In genomic region chr2:36405183-36405582, GRCh38 we compare ENCODE assay signal across 19 cellular contexts. TPM values are rescaled to one million over a fixed set of nuclear protein-coding genes. Genes with fewer than 3 reads are reported as not detected.
DNase-seq lines count a peak whose midpoint lies in the region; ATAC-seq, FAIRE-seq and TF ChIP-seq lines count a peak whose summit lies in the region.
"Had no signal": no experiment of that assay in that cellular context is flagged by ENCODE, and none has a peak within 500 bp of the region (broad histone marks: within the 10 kb centered on the region; RNA-seq: fewer than 3 reads in every experiment).

No MANE protein-coding gene starts in this region.

- H3K79me2 ChIP-seq in GM23248 (ENCODE audit: insufficient read depth) (peaks cover 100% of the 10 kb centered on the region), osteoblast (ENCODE audit: insufficient read depth, low read length) (peaks cover 97% of the 10 kb centered on the region)

- DNase-seq in GM23248 (no peak), RWPE2 (ENCODE audit: low spot score) (no peak), osteoblast (ENCODE audit: insufficient read length, low spot score, missing footprints) (no peak), RCC 7860 (ENCODE audit: low spot score) (no peak), HT-29 (ENCODE audit: low spot score) (no peak)
- DNase-seq: activated CD4-positive, CD25-positive, alpha-beta regulatory T cell; activated effector memory CD4-positive, alpha-beta T cell treated with Interleukin-2 at 50 U/mL for 16 hours; amygdala; BE2C; mesendoderm; MG63; NCI-H2081; NCI-H524 treated with DMSO at 0.1 percent for 48 hours; right lobe of liver; stimulated activated CD4-positive, alpha-beta T cell treated with anti-CD3 and anti-CD28 coated beads, Interleukin-1b, Interleukin-23, amount 100 ng/mL, for 48 hours had no signal

- H3K4me3 ChIP-seq in GM23248: no peak overlapping the region
- no peak overlapping the region for H3K4me3 ChIP-seq in RWPE2 (ENCODE audit: severe bottlenecking)
- no peak overlapping the region for H3K4me3 ChIP-seq in osteoblast (ENCODE audit: insufficient read depth, low read length)
- H3K4me3 ChIP-seq: MG63, right lobe of liver had no signal

- 97 to 98% methylated on average over 5 of the region's 5 CpGs for WGBS in GM23248 (ENCODE audit: low coverage in 1 of 2, low lambda C conversion rate in 2 of 2, missing lambda C conversion rate in 2 of 2), 2 experiments

- H3K36me3 ChIP-seq in GM23248 (ENCODE audit: low read depth) (peaks cover 13% of the 10 kb centered on the region), RWPE2 (ENCODE audit: low read depth) (peaks cover 22% of the 10 kb centered on the region), osteoblast (ENCODE audit: insufficient read depth, low read length) (peaks cover 33% of the 10 kb centered on the region)
- H3K36me3 ChIP-seq: BE2C, right lobe of liver had no signal

- H3K27ac ChIP-seq in GM23248 (peak overlapping the region; percentile 22; the same call in 1 of the 2 replicates), RWPE2 (ENCODE audit: poor library complexity, severe bottlenecking) (peak overlapping the region; percentile 88), osteoblast (ENCODE audit: low read depth, low read length) (peak overlapping the region; percentile 91)
- H3K27ac ChIP-seq: right lobe of liver had no signal

- H3K9ac ChIP-seq in GM23248: no peak overlapping the region

- in situ Hi-C loops in GM23248 (cut with MboI): no loop called here

- H3K9me2 ChIP-seq in GM23248 (ENCODE audit: insufficient read depth): no peaks in the 10 kb centered on the region

- TF ChIP-seq CTCF in RWPE2 (IDR thresholded peaks at IDR 0.05; ENCODE audit: poor library complexity, severe bottlenecking) (no peak), osteoblast (IDR thresholded peaks at IDR 0.05; ENCODE audit: extremely low read depth, low read depth, low read length) (no peak)

- no peaks in the 10 kb centered on the region for H3K9me3 ChIP-seq in GM23248 (ENCODE audit: low read depth)
- H3K9me3 ChIP-seq in RWPE2 (ENCODE audit: severe bottlenecking): no peaks in the 10 kb centered on the region
- no peaks in the 10 kb centered on the region for H3K9me3 ChIP-seq in osteoblast (ENCODE audit: low read depth, low read length)
- H3K9me3 ChIP-seq: BE2C, MG63, right lobe of liver had no signal

- H3K4me1 ChIP-seq in GM23248 (ENCODE audit: insufficient read depth): peaks cover 56% of the 10 kb centered on the region
- peaks cover 40% of the 10 kb centered on the region for H3K4me1 ChIP-seq in RWPE2 (ENCODE audit: insufficient read depth, poor library complexity, severe bottlenecking)
- peaks cover 85% of the 10 kb centered on the region for H3K4me1 ChIP-seq in osteoblast (ENCODE audit: insufficient read depth, low read length)
- H3K4me1 ChIP-seq: BE2C, right lobe of liver had no signal

- H2AFZ ChIP-seq in GM23248 (no peak overlapping the region), osteoblast (ENCODE audit: low read length) (no peak overlapping the region)

- peaks cover 99% of the 10 kb centered on the region for H3F3A ChIP-seq in GM23248 (ENCODE audit: insufficient read depth)

- ATAC-seq in GM18511 (IDR thresholded peaks at IDR 0.05; ENCODE audit: unreplicated experiment) (peak; percentile 19), RWPE2 (ENCODE audit: low read depth) (no peak), GM19455 (IDR thresholded peaks at IDR 0.05; ENCODE audit: unreplicated experiment) (no peak), HG02610 (IDR thresholded peaks at IDR 0.05; ENCODE audit: unreplicated experiment) (no peak)

- H3K27me3 ChIP-seq in GM23248 (replicated peaks; ENCODE audit: insufficient read depth) (no peaks in the 10 kb centered on the region), RWPE2 (ENCODE audit: insufficient read depth, poor library complexity, severe bottlenecking) (no peaks in the 10 kb centered on the region), osteoblast (ENCODE audit: insufficient read depth, low read length) (no peaks in the 10 kb centered on the region)
- H3K27me3 ChIP-seq: BE2C, MG63, right lobe of liver had no signal

- H3K4me2 ChIP-seq in GM23248 (ENCODE audit: unreplicated experiment) (peak overlapping the region; percentile 22), osteoblast (ENCODE audit: insufficient read depth, low read length) (no peak overlapping the region)

- peaks cover 31% of the 10 kb centered on the region for H4K20me1 ChIP-seq in GM23248 (ENCODE audit: insufficient read depth)
- peaks cover 29% of the 10 kb centered on the region for H4K20me1 ChIP-seq in osteoblast (ENCODE audit: insufficient read depth, low read length)

- FAIRE-seq in RCC 7860 (lab: Jason Lieb, UNC): no peak
- FAIRE-seq: colon had no signal

RNA-seq across cellular contexts. Expression of gene CRIM1, which starts 49.6 kb away (rescaled TPM):
- total RNA-seq in GM23248 (2014; rRNA removed; shearing (Covaris generic)): 485 and 499 TPM in 2 replicates
- 76.4 and 77.4 TPM in 2 replicates for polyA plus RNA-seq in GM23248 (2016; fragmentation: Nextera tagmentation; extraction: Ambion mirVana)
- 321 and 362 TPM in 2 replicates for total RNA-seq in osteoblast
- 14.6 and 21.7 TPM in 2 replicates for total RNA-seq in HT-29 (2014; rRNA removed; shearing (Covaris generic))

Comparison
In these comparisons a context has a peak if more than half of its experiments do, and no peak if none do; other contexts are left out.
1. H3K27ac ChIP-seq: peak in every context shown above with its lines; median percentile 91 in osteoblast; 88 in RWPE2; 22 in GM23248.
2. RNA of gene CRIM1, which starts 49.6 kb away (total RNA-seq): 485 to 499 TPM in GM23248 and 321 to 362 TPM in osteoblast; 14.6 to 21.7 TPM in HT-29; every median in the first group is over 10 times any median in the second.